In the genomic region with DNA sequence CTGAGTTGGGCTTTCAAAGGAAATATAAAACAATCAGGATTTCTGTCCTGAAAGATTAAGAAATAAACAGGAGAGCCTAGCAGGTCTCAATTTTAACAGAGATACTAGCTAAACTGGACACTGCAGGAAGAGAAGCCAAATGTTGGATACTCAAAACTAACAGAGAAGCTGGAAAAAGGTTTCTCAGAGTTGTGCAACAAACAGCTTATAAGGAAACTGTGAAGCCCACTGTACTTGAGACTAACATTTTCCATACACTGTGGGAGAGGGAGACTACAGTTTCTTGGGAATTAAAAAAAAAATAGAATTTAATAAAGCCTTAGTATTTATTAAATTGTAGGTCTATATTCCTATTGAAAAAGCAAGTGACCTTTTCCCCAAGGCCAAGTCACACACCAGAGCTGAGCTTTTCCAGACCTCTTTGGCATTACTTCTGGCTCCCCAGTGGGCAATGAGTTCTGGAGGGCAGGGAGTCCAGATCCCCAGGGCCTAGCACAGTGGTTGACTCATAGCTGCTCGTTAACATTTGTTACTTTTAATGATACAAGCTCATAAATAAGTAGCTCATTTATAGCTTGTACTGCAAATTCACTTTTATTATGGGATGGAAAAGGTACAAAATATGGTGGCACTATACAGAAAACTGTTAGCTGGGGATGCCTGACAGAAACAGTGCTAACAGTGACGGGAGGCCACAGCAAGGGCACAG, we compare ENCODE assay signal across 12 cellular contexts.
DNase-seq lines count a peak whose midpoint lies in the region; ATAC-seq and TF ChIP-seq lines count a peak whose summit lies in the region.
"Had no signal": no experiment of that assay in that cellular context is flagged by ENCODE, and none has a peak within 500 bp of the region (broad histone marks: within the 10 kb centered on the region; RNA-seq: fewer than 3 reads in every experiment).

No MANE protein-coding gene starts in this region.

- no peak for TF ChIP-seq EP300 in transverse colon (IDR thresholded peaks at IDR 0.05; ENCODE audit: low read depth)

- H3K27me3 ChIP-seq in transverse colon (no peaks in the 10 kb centered on the region), foreskin keratinocyte (no peaks in the 10 kb centered on the region)

- TF ChIP-seq CTCF in transverse colon (IDR thresholded peaks at IDR 0.05) (no peak), foreskin keratinocyte (conservative IDR thresholded peaks at IDR 0.05) (no peak)

- no CpG with 5 or more reads among the region's 2 CpGs for WGBS in mesodermal cell (ENCODE audit: insufficient coverage in 2 of 2), 2 experiments
- WGBS in transverse colon (ENCODE audit: low coverage in 1 of 2), 2 donors, result 58 to 79% methylated on average over 2 of the region's 2 CpGs

- H3K4me1 ChIP-seq in mesodermal cell (ENCODE audit: control insufficient read depth, insufficient read depth, low read length, poor library complexity, severe bottlenecking) (peaks cover 39% of the 10 kb centered on the region), transverse colon (peaks cover 0 to 30% (median 9%) of the 10 kb centered on the region in 4 donors), foreskin keratinocyte (no peaks in the 10 kb centered on the region)

- intact Hi-C loops in transverse colon (cut with DNase I; ENCODE audit: low total_unique reads), result no loop called here

- DNase-seq in LHCN-M2 (ENCODE audit: low read depth) (peak; percentile 24), dermis blood vessel endothelial cell (peak; percentile 16), transverse colon (no peak), foreskin keratinocyte (no peak), NCI-H1436 (lab: John Stamatoyannopoulos, UW) (no peak)
- DNase-seq: activated CD8-positive, alpha-beta memory T cell treated with anti-CD3 and anti-CD28 coated beads, Interleukin-2, amount 10 ng/mL, durations not matched to agents 7 days and 5 days; KBM-7; NCI-H2171; PC-3 had no signal

- H3K9me3 ChIP-seq in mesodermal cell (ENCODE audit: control insufficient read depth, low read length), result no peaks in the 10 kb centered on the region
- H3K9me3 ChIP-seq in transverse colon, result no peaks in the 10 kb centered on the region

- peak overlapping the region; percentile 72 for H3K27ac ChIP-seq in mesodermal cell (ENCODE audit: low read depth, low read length, severe bottlenecking)
- H3K27ac ChIP-seq in transverse colon, result peak overlapping the region; percentile 52 to 76 (median 67)
- H3K27ac ChIP-seq in foreskin keratinocyte, result no peak overlapping the region

- ATAC-seq in HG03354 (IDR thresholded peaks at IDR 0.05; ENCODE audit: poor library complexity, severe bottlenecking, unreplicated experiment) (no peak), foreskin keratinocyte (no peak)
- ATAC-seq: activated CD8-positive, alpha-beta memory T cell treated with anti-CD3 and anti-CD28 coated beads, Interleukin-2, amount 10 ng/mL, durations not matched to agents 7 days and 5 days; GM12878; PC-3 had no signal

- in situ Hi-C loops in transverse colon (cut with MboI; ENCODE audit: low pct_ligation_motif_present in 1 of 4, low pct_unique_long_range_greater_than_20kb in 1 of 4, low sequenced_read_pairs in 3 of 4), result no loop called here

- H3K36me3 ChIP-seq in mesodermal cell (ENCODE audit: control insufficient read depth, insufficient read depth, low read length), result peaks cover 11% of the 10 kb centered on the region
- no peaks in the 10 kb centered on the region for H3K36me3 ChIP-seq in transverse colon

- TF ChIP-seq POLR2A in transverse colon (IDR thresholded peaks at IDR 0.05), result no peak

- H3K4me3 ChIP-seq in mesodermal cell (ENCODE audit: extremely low read depth, insufficient read depth, low read length, poor library complexity, severe bottlenecking) (no peak overlapping the region), transverse colon (no peak overlapping the region)
- H3K4me3 ChIP-seq: GM12878 had no signal

Comparison
In these comparisons a context has a peak if more than half of its experiments do, and no peak if none do; other contexts are left out.
1. DNase-seq: peak in LHCN-M2 (single experiment) and dermis blood vessel endothelial cell (single experiment); none in transverse colon (single experiment), foreskin keratinocyte (0 of 2) and NCI-H1436 (single experiment).